In the genomic region with DNA sequence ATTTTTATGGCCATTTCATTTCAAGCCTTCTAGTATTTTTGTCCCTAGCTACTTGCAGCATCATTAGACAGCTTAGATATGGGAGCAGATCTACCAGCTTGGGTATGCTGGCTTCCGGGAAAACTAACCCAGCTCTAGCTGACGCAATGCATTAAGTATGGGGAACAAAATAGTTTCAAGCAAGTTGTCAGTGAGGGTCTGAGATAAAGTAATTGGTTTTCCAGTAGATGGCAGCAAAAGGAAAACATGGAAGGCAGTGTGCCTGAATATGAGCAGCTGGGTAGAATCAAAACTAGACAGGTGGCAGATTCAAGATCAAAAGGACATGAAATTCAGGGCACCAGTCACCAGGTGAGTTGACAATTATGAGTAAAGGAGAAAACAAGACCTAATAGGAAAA, we compare ENCODE assay signal across 8 cellular contexts.
DNase-seq lines count a peak whose midpoint lies in the region; ATAC-seq, FAIRE-seq and TF ChIP-seq lines count a peak whose summit lies in the region.

No MANE protein-coding gene starts in this region.

- peak overlapping the region; percentile 27; the same call in 1 of the 2 replicates for H3K27ac ChIP-seq in HUES6 (ENCODE audit: low read depth, low read length)
- H3K27ac ChIP-seq in RWPE2 (ENCODE audit: poor library complexity, severe bottlenecking): peak overlapping the region; percentile 50

- H3K27me3 ChIP-seq in HUES6 (ENCODE audit: control insufficient read depth, insufficient read depth, low read length) (no peaks in the 10 kb centered on the region), RWPE2 (ENCODE audit: insufficient read depth, poor library complexity, severe bottlenecking) (no peaks in the 10 kb centered on the region)

- H3K9ac ChIP-seq in HUES6 (ENCODE audit: low read length): no peak overlapping the region

- H3K36me3 ChIP-seq in HUES6 (ENCODE audit: control insufficient read depth, insufficient read depth, low read length) (no peaks in the 10 kb centered on the region), RWPE2 (ENCODE audit: low read depth) (no peaks in the 10 kb centered on the region)

- peak; percentile 40 for FAIRE-seq in urothelium cell line (lab: Jason Lieb, UNC)

- H3K4me1 ChIP-seq in HUES6 (ENCODE audit: control insufficient read depth, insufficient read depth, low read length): 0 out of 2 replicates have a peak, but pooled peaks cover 4% of the 10 kb centered on the region
- peaks cover 24% of the 10 kb centered on the region for H3K4me1 ChIP-seq in RWPE2 (ENCODE audit: insufficient read depth, poor library complexity, severe bottlenecking)

- H3K9me3 ChIP-seq in HUES6 (ENCODE audit: control insufficient read depth, insufficient read depth, low read depth, low read length): no peaks in the 10 kb centered on the region
- no peaks in the 10 kb centered on the region for H3K9me3 ChIP-seq in RWPE2 (ENCODE audit: severe bottlenecking)

- peak; percentile 13 to 52 for DNase-seq in AML-193 (lab: John Stamatoyannopoulos, UW)
- DNase-seq in RWPE2 (ENCODE audit: low spot score): no peak
- DNase-seq in glomerular visceral epithelial cell (ENCODE audit: extremely low spot score): peak; percentile 90
- DNase-seq in urothelium cell line (ENCODE audit: low spot score): peak; percentile 50
- DNase-seq in activated CD4-positive, alpha-beta T cell treated with anti-CD3 and anti-CD28 coated beads, Interleukin-2, amount 50 U/mL, for 48 hours: no peak

- TF ChIP-seq CTCF in RWPE2 (IDR thresholded peaks at IDR 0.05; ENCODE audit: poor library complexity, severe bottlenecking): peak; percentile 53

- ATAC-seq in RWPE2 (ENCODE audit: low read depth): peak; percentile 62
- no peak for ATAC-seq in HG03571 (IDR thresholded peaks at IDR 0.05; ENCODE audit: unreplicated experiment)
- ATAC-seq in GM19035 (IDR thresholded peaks at IDR 0.05; ENCODE audit: unreplicated experiment): no peak

- H3K4me3 ChIP-seq in HUES6 (ENCODE audit: low read depth, low read length) (no peak overlapping the region), RWPE2 (ENCODE audit: severe bottlenecking) (no peak overlapping the region)

Comparison
In these comparisons a context has a peak if more than half of its experiments do, and no peak if none do; other contexts are left out.
1. DNase-seq: peak in AML-193 (2 of 2), glomerular visceral epithelial cell (single experiment) and urothelium cell line (single experiment); none in RWPE2 (single experiment) and activated CD4-positive, alpha-beta T cell treated with anti-CD3 and anti-CD28 coated beads, Interleukin-2, amount 50 U/mL, for 48 hours (0 of 2).